8 cellular contexts compared by ENCODE assay signal in genomic region chr1:241846862-241847539, GRCh38. TPM values are rescaled to one million over a fixed set of nuclear protein-coding genes. Genes with fewer than 3 reads are reported as not detected.
A peak's percentile ranks its signal among the peaks of the same experiment; 100 is the strongest.
DNase-seq lines count a peak whose midpoint lies in the region; ATAC-seq and TF ChIP-seq lines count a peak whose summit lies in the region.

No MANE protein-coding gene starts in this region.

- ATAC-seq in T-helper 17 cell (no peak), HG03045 (IDR thresholded peaks at IDR 0.05; ENCODE audit: unreplicated experiment) (no peak)

- no peaks in the 10 kb centered on the region for H3K27me3 ChIP-seq in H7 (ENCODE audit: control insufficient read depth, insufficient read depth, low read length)

- peak overlapping the region; percentile 75 for H3K4me3 ChIP-seq in H7 (ENCODE audit: insufficient read depth, low read depth, low read length)
- H3K4me3 ChIP-seq in fibroblast of mammary gland (ENCODE audit: control insufficient read depth, low read depth, low read length), result peak overlapping the region; percentile 95
- peak overlapping the region in 5 of 7 experiments; percentile 54 to 88 (median 81) for H3K4me3 ChIP-seq in skin epidermis

- DNase-seq in H7, result no peak
- no peak for DNase-seq in T-helper 17 cell
- DNase-seq in fibroblast of mammary gland (ENCODE audit: low read depth), result no peak
- no peak for DNase-seq in NCI-H345 treated with DMSO at 0.1 percent for 48 hours (lab: John Stamatoyannopoulos, UW; ENCODE audit: unreplicated experiment)
- DNase-seq in NCI-H2081 treated with DMSO at 0.1 percent for 48 hours (lab: John Stamatoyannopoulos, UW), result no peak
- no peak for DNase-seq in NCI-H2227 (lab: John Stamatoyannopoulos, UW; ENCODE audit: unreplicated experiment)

- peak overlapping the region in 12 of 21 experiments; percentile 90 to 100 (median 99) for H3K27ac ChIP-seq in skin epidermis

- no peak for TF ChIP-seq CTCF in fibroblast of mammary gland (conservative IDR thresholded peaks at IDR 0.05; ENCODE audit: control insufficient read depth, insufficient read depth, low read depth, low read length)

- H3K9me3 ChIP-seq in T-helper 17 cell (ENCODE audit: control insufficient read depth, low read length, poor library complexity, severe bottlenecking), result no peaks in the 10 kb centered on the region

- no peaks in the 10 kb centered on the region for H3K36me3 Mint-ChIP-seq in T-helper 17 cell (ENCODE audit: low read depth)

- peaks cover 4% of the 10 kb centered on the region for H3K36me3 ChIP-seq in H7 (replicated peaks; ENCODE audit: control insufficient read depth, insufficient read depth, low read length)

- H3K4me3 Mint-ChIP-seq in T-helper 17 cell, result peak overlapping the region; percentile 95

- H3K27me3 Mint-ChIP-seq in T-helper 17 cell, result peaks cover 7% of the 10 kb centered on the region

- peaks cover 11% of the 10 kb centered on the region for H3K4me1 Mint-ChIP-seq in T-helper 17 cell

- peak overlapping the region; percentile 98 for H3K27ac Mint-ChIP-seq in T-helper 17 cell

RNA-seq across cellular contexts. Expression of gene EXO1, which starts 1.0 kb away (rescaled TPM):
- 50.4 and 51.8 TPM in 2 replicates for total RNA-seq in H7 (2014; rRNA removed; shearing (Covaris generic))
- total RNA-seq in T-helper 17 cell, result 1 to 10 TPM; 1.4 to 1.7 TPM

Comparison
In these comparisons a context has a peak if more than half of its experiments do, and no peak if none do; other contexts are left out.
1. RNA of gene EXO1, which starts 1.0 kb away (total RNA-seq): 50.4 to 51.8 TPM in H7; 1.4 to 1.7 TPM in T-helper 17 cell; every median in the first group is over 10 times any median in the second.
2. Peak in every context shown above with its lines, with median percentiles within 50 percentile points of each other: H3K4me3 ChIP-seq.